In the genomic region with DNA sequence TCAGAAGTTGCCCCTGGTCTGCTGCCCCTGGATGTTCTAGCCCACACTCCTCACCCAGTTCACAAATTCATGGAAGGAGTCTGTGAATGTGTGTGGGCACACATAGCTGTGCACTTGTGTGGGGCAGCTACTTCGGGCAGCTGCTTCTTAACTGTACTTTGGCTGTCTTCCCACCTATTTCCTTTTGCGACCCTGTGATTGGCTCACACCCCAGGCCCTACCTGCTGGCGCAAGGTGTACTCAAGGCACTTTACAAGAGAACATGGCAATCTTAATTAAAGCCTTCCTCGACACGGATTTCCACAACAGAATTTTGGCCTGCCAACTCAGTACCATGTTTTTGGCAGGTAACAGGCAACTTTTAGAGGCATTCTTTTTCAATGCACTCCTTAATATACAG, we compare ENCODE assay signal across 21 cellular contexts.
"Had no signal": no experiment of that assay in that cellular context is flagged by ENCODE, and none has a peak within 500 bp of the region (broad histone marks: within the 10 kb centered on the region; RNA-seq: fewer than 3 reads in every experiment).

No MANE protein-coding gene starts in this region.

- H3K36me3 ChIP-seq: ascending aorta, cardiac muscle cell had no signal

- H3K4me3 ChIP-seq: ascending aorta, cardiac muscle cell, SK-N-MC had no signal

- DNase-seq: activated CD4-positive, alpha-beta T cell treated with anti-CD3 and anti-CD28 coated beads, Interleukin-2, amount 10 ng/mL, durations not matched to agents 24 days and 14 days; activated CD4-positive, alpha-beta T cell treated with anti-CD3 and anti-CD28 coated beads, Interleukin-2, amount 50 U/mL, for 4 hours; activated CD8-positive, alpha-beta T cell treated with anti-CD3 and anti-CD28 coated beads for 36 hours; activated effector memory CD4-positive, alpha-beta T cell treated with anti-CD3 and anti-CD28 coated beads, Interleukin-2, amount 50 U/mL, for 16 hours; activated naive CD4-positive, alpha-beta T cell; activated naive CD4-positive, alpha-beta T cell treated with anti-CD3 and anti-CD28 coated beads, Interleukin-2, amount 50 U/mL, for 16 hours; activated naive CD8-positive, alpha-beta T cell treated with anti-CD3 and anti-CD28 coated beads for 36 hours; activated T-cell treated with anti-CD3 and anti-CD28 coated beads, Interleukin-2, amount 50 U/mL, for 1 hour; activated T-cell treated with anti-CD3 and anti-CD28 coated beads, Interleukin-2, amount 50 U/mL, for 72 hours; amniotic stem cell; NCI-H1436 treated with DMSO at 0.1 percent for 48 hours; NCI-H1694 treated with DMSO at 0.1 percent for 48 hours; NCI-H2029; NCI-H345; Right ventricle myocardium superior; T1000 had no signal

- H3K4me1 ChIP-seq: ascending aorta had no signal

- H3K27me3 ChIP-seq: ascending aorta had no signal

- H3K9me3 ChIP-seq: ascending aorta had no signal

- ATAC-seq: activated CD8-positive, alpha-beta T cell treated with anti-CD3 and anti-CD28 coated beads for 36 hours; activated T-cell treated with anti-CD3 and anti-CD28 coated beads, Interleukin-2, amount 50 U/mL, for 72 hours; activated T-helper 17 cell treated with anti-CD3 and anti-CD28 coated beads, Interleukin-2, amount 50 U/mL, for 72 hours had no signal

- H3K27ac ChIP-seq: ascending aorta, cardiac muscle cell, KMS-11, SK-N-MC had no signal
